ENCODE assay signal across 8 cellular contexts in genomic region chr2:74399785-74400184, GRCh38. TPM values are rescaled to one million over a fixed set of nuclear protein-coding genes. Genes with fewer than 3 reads are reported as not detected.
DNase-seq lines count a peak whose midpoint lies in the region; ATAC-seq, FAIRE-seq and TF ChIP-seq lines count a peak whose summit lies in the region.

No MANE protein-coding gene starts in this region.

- H3K4me3 Mint-ChIP-seq in central memory CD8-positive, alpha-beta T cell = no peak overlapping the region

- BruUV-seq in A673 (replicated peaks; lab: Mats Ljungman, UMichigan) = no TSS peak

- ATAC-seq in central memory CD8-positive, alpha-beta T cell (replicated peaks; ENCODE audit: extremely low read depth, poor library complexity, severe bottlenecking) = peak; percentile 46
- ATAC-seq in pancreas = peak in 3 of 4 donors; percentile 32 to 72 (median 66)
- ATAC-seq in HG03159 (IDR thresholded peaks at IDR 0.05; ENCODE audit: unreplicated experiment) = no peak

- DNase-seq in A673 (ENCODE audit: low spot score) = peak; percentile 44
- DNase-seq in NCI-H82 (lab: John Stamatoyannopoulos, UW) = peak; percentile 68
- no peak for DNase-seq in central memory CD8-positive, alpha-beta T cell (ENCODE audit: low spot score in 2 of 2)
- no peak for DNase-seq in pancreas
- DNase-seq in UCSD-AML1 (lab: John Stamatoyannopoulos, UW; ENCODE audit: unreplicated experiment) = no peak
- DNase-seq in urothelium cell line (ENCODE audit: low spot score) = no peak

- FAIRE-seq in pancreas (lab: Jason Lieb, UNC) (no peak), urothelium cell line (lab: Jason Lieb, UNC) (no peak)

- CTCF ChIA-PET in A673 (lab: Charles Lee) = interaction anchor here (0.6 kb wide), 1 partner anchor 877 kb away, joined by 5 read pairs; no protein-coding TSS in a partner anchor

- H3K27ac ChIP-seq in A673 (ENCODE audit: low read depth, low read length, poor library complexity, severe bottlenecking) = no peak overlapping the region
- H3K27ac ChIP-seq in pancreas = no peak overlapping the region

- no peaks in the 10 kb centered on the region for H3K9me3 Mint-ChIP-seq in central memory CD8-positive, alpha-beta T cell

- no peaks in the 10 kb centered on the region for H3K4me1 Mint-ChIP-seq in central memory CD8-positive, alpha-beta T cell

- H3K27ac Mint-ChIP-seq in central memory CD8-positive, alpha-beta T cell (ENCODE audit: low read depth) = no peak overlapping the region

- TF ChIP-seq CTCF in A673 (conservative IDR thresholded peaks at IDR 0.05; ENCODE audit: low read depth, low read length) = peak; percentile 57
- peak; percentile 60 for TF ChIP-seq CTCF in GM12874 (IDR thresholded peaks at IDR 0.05; ENCODE audit: insufficient read depth, low read depth, low read length)
- TF ChIP-seq CTCF in pancreas (IDR thresholded peaks at IDR 0.05) = peak in 3 of 4 donors; percentile 15 to 27 (median 18)

- intact Hi-C loops in A673 (cut with micrococcal nuclease; ENCODE audit: unreplicated experiment) (no loop called here), pancreas (cut with DNase I) (no loop called here)

- H3K4me3 ChIP-seq in A673 (ENCODE audit: low read depth, low read length, poor library complexity, severe bottlenecking) (no peak overlapping the region), pancreas (no peak overlapping the region)

- H3K9me3 ChIP-seq in A673 (ENCODE audit: low read depth, low read length, poor library complexity, severe bottlenecking) = no peaks in the 10 kb centered on the region
- H3K9me3 ChIP-seq in pancreas = no peaks in the 10 kb centered on the region

- H3K36me3 ChIP-seq in A673 (ENCODE audit: insufficient read depth, low read length, poor library complexity, severe bottlenecking) = no peaks in the 10 kb centered on the region
- H3K36me3 ChIP-seq in pancreas = no peaks in the 10 kb centered on the region

- POLR2A ChIA-PET in A673 (lab: Charles Lee; ENCODE audit: low non-redundant PET) = no interaction called here

- peaks cover 5% of the 10 kb centered on the region for H3K36me3 Mint-ChIP-seq in central memory CD8-positive, alpha-beta T cell (ENCODE audit: insufficient read depth)

- H3K4me1 ChIP-seq in A673 (ENCODE audit: insufficient read depth, low read length, poor library complexity, severe bottlenecking) (no peaks in the 10 kb centered on the region), pancreas (no peaks in the 10 kb centered on the region)

- H3K27me3 ChIP-seq in A673 (replicated peaks; ENCODE audit: insufficient read depth, low read depth, low read length, poor library complexity) = no peaks in the 10 kb centered on the region
- no peaks in the 10 kb centered on the region for H3K27me3 ChIP-seq in pancreas

- peaks cover 26% of the 10 kb centered on the region for H3K27me3 Mint-ChIP-seq in central memory CD8-positive, alpha-beta T cell

RNA-seq across cellular contexts. Expression of gene DCTN1, which starts 19.7 kb away (rescaled TPM):
- total RNA-seq in A673 (2021) (172 and 177 TPM in 2 replicates), pancreas (10 to 100 TPM; 37.7 to 64.3 (median 48.1) TPM)
- 10 to 100 TPM; 75.9 to 84.7 TPM for polyA plus RNA-seq in pancreas

RNA-seq across cellular contexts. Expression of gene C2orf81, which starts 21.6 kb away (rescaled TPM):
- 1.6 and 1.9 TPM in 2 replicates for total RNA-seq in A673 (2021)
- 1 to 10 TPM in 5 of 6 donors, under 1 TPM in 1; 0.87 to 2.7 (median 1.5) TPM for total RNA-seq in pancreas
- 1 to 10 TPM; 5.4 to 6.5 TPM for polyA plus RNA-seq in pancreas

RNA-seq across cellular contexts. Expression of gene WDR54, which starts 21.7 kb away (rescaled TPM):
- total RNA-seq in A673 (2021) = 41.1 and 51.1 TPM in 2 replicates
- total RNA-seq in pancreas = 1 to 10 TPM; 3.1 to 6.2 (median 3.7) TPM
- 10 to 100 TPM in 1 of 2 donors, 1 to 10 TPM in 1; 6.6 to 22.8 TPM for polyA plus RNA-seq in pancreas

RNA-seq across cellular contexts. Expression of gene RTKN, which starts 42.0 kb away (rescaled TPM):
- 27.0 and 29.6 TPM in 2 replicates for total RNA-seq in A673 (2021)
- 10 to 100 TPM; 20.7 to 45.5 (median 29.7) TPM for total RNA-seq in pancreas
- 10 to 100 TPM; 63.4 to 63.7 TPM for polyA plus RNA-seq in pancreas

RNA-seq across cellular contexts. Expression of gene INO80B, which starts 55.1 kb away (rescaled TPM):
- total RNA-seq in A673 (2021) = 29.9 and 34.9 TPM in 2 replicates
- 10 to 100 TPM; 17.1 to 38.8 (median 28.3) TPM for total RNA-seq in pancreas
- polyA plus RNA-seq in pancreas = 10 to 100 TPM; 51.8 to 68.7 TPM

Comparison
In these comparisons a context has a peak if more than half of its experiments do, and no peak if none do; other contexts are left out.
1. DNase-seq: peak in A673 (single experiment) and NCI-H82 (single experiment); none in central memory CD8-positive, alpha-beta T cell (0 of 2), pancreas (0 of 6), UCSD-AML1 (single experiment) and urothelium cell line (single experiment).
2. Peak in every context shown above with its lines, with median percentiles within 50 percentile points of each other: CTCF ChIP-seq.